In genomic region chr16:89319883-89320716, GRCh38 we compare ENCODE assay signal across 8 cellular contexts.
DNase-seq lines count a peak whose midpoint lies in the region; ATAC-seq and TF ChIP-seq lines count a peak whose summit lies in the region.

No MANE protein-coding gene starts in this region.

- no peaks in the 10 kb centered on the region for H3K36me3 ChIP-seq in neural progenitor cell

- no peak for TF ChIP-seq CTCF in epithelial cell of proximal tubule (conservative IDR thresholded peaks at IDR 0.05; ENCODE audit: low read depth, low read length)
- TF ChIP-seq CTCF in neural progenitor cell (IDR thresholded peaks at IDR 0.05) = no peak

- H3K36me3 Mint-ChIP-seq in neural progenitor cell = peaks cover 3% of the 10 kb centered on the region

- peaks cover 23% of the 10 kb centered on the region for H3F3A ChIP-seq in neural progenitor cell (ENCODE audit: low read depth)

- no peak overlapping the region for H2AFZ ChIP-seq in neural progenitor cell (replicated peaks)

- peaks cover 38% of the 10 kb centered on the region for H3K4me1 ChIP-seq in neural progenitor cell

- H3K4me1 Mint-ChIP-seq in neural progenitor cell = peaks cover 66% of the 10 kb centered on the region

- H3K27ac Mint-ChIP-seq in neural progenitor cell = peak overlapping the region; percentile 11

- peak; percentile 96 for DNase-seq in ELR (ENCODE audit: low read depth)
- DNase-seq in HK-2 (ENCODE audit: unreplicated experiment) = peak; percentile 77
- peak; percentile 62 for DNase-seq in activated CD4-positive, CD25-positive, alpha-beta regulatory T cell treated with anti-CD3 and anti-CD28 coated beads, Interleukin-2, amount 50 U/mL, for 72 hours
- DNase-seq in epithelial cell of proximal tubule (ENCODE audit: low read depth) = no peak
- no peak for DNase-seq in neural progenitor cell (ENCODE audit: low spot score)

- no peak overlapping the region for H3K4me3 Mint-ChIP-seq in neural progenitor cell

- no peak overlapping the region for H3K4me2 ChIP-seq in neural progenitor cell

- H4K20me1 ChIP-seq in neural progenitor cell (ENCODE audit: low read depth) = peaks cover 100% of the 10 kb centered on the region

- ATAC-seq in HG03159 (IDR thresholded peaks at IDR 0.05; ENCODE audit: unreplicated experiment) (no peak), GM18870 (IDR thresholded peaks at IDR 0.05; ENCODE audit: unreplicated experiment) (no peak), GM19324 (IDR thresholded peaks at IDR 0.05; ENCODE audit: low FRiP score, unreplicated experiment) (no peak)

- no peaks in the 10 kb centered on the region for H3K9me3 ChIP-seq in neural progenitor cell (ENCODE audit: low read depth)

- peaks cover 98% of the 10 kb centered on the region for H3K79me2 ChIP-seq in neural progenitor cell (ENCODE audit: low read depth)

- no peak overlapping the region for H3K9ac ChIP-seq in neural progenitor cell

- H3K27me3 ChIP-seq in neural progenitor cell = no peaks in the 10 kb centered on the region

- no peak overlapping the region for H3K27ac ChIP-seq in neural progenitor cell

- H3K9me3 Mint-ChIP-seq in neural progenitor cell = no peaks in the 10 kb centered on the region

- H3K4me3 ChIP-seq in epithelial cell of proximal tubule (ENCODE audit: low read depth, low read length) = peak overlapping the region; percentile 21
- H3K4me3 ChIP-seq in neural progenitor cell = no peak overlapping the region

- H3K27me3 Mint-ChIP-seq in neural progenitor cell (ENCODE audit: insufficient read depth, low read depth) = peaks cover 8% of the 10 kb centered on the region

Comparison
In these comparisons a context has a peak if more than half of its experiments do, and no peak if none do; other contexts are left out.
1. DNase-seq: peak in ELR (single experiment), HK-2 (single experiment) and activated CD4-positive, CD25-positive, alpha-beta regulatory T cell treated with anti-CD3 and anti-CD28 coated beads, Interleukin-2, amount 50 U/mL, for 72 hours (single experiment); none in epithelial cell of proximal tubule (single experiment) and neural progenitor cell (single experiment).